In the genomic region with DNA sequence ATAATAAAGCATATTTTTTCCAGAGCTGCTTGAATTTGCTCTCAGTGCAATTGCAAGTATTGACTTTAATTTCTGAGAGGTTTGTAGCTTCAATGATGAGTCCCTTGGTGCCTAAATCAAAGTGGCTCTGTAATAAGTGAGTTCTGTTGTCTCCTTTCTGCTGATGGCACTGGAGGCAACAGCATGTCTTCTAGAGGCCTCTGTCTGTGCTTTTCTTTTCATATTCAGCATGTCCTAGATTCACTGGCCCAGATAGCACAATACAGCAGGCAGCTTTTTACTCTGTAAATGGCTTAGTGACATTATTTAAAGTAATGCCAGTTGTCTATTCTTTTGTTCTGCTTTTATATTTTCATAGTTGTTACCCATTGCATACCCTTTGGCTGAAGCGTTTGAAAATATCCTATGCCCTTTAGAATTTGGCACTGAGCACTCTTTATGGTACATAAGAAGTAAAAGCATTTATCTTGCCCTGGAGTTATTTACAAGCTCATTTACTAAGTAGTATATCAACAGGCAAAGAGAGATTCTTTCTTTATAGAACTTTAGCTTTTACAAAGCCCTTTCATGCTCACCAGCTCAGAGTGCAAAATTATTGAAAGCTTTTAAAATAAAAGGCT, we compare ENCODE assay signal across 2 cellular contexts.
TF ChIP-seq lines count a peak whose summit lies in the region.

No MANE protein-coding gene starts in this region.

TF ChIP-seq in SK-N-SH, 30 proteins besides CTCF, POLR2A, EP300 and RAD21 (continued from another document):
- TF ChIP-seq TEAD4 (IDR thresholded peaks at IDR 0.05; ENCODE audit: borderline replicate concordance, insufficient read depth) (no peak), RFX5 (IDR thresholded peaks at IDR 0.05; ENCODE audit: low read length) (no peak), FOXM1 (IDR thresholded peaks at IDR 0.05; ENCODE audit: low read depth) (no peak), NFIC (IDR thresholded peaks at IDR 0.05; ENCODE audit: borderline replicate concordance) (no peak), SMC3 (IDR thresholded peaks at IDR 0.05; ENCODE audit: low read depth, low read length) (no peak), YY1 (IDR thresholded peaks at IDR 0.05; ENCODE audit: low read depth) (no peak), JUND (IDR thresholded peaks at IDR 0.05) (no peak), NRF1 (IDR thresholded peaks at IDR 0.05; ENCODE audit: low read depth, low read length) (no peak), MXI1 (IDR thresholded peaks at IDR 0.05; ENCODE audit: low read depth, low read length) (no peak)
- TF ChIP-seq, protein P1, sequence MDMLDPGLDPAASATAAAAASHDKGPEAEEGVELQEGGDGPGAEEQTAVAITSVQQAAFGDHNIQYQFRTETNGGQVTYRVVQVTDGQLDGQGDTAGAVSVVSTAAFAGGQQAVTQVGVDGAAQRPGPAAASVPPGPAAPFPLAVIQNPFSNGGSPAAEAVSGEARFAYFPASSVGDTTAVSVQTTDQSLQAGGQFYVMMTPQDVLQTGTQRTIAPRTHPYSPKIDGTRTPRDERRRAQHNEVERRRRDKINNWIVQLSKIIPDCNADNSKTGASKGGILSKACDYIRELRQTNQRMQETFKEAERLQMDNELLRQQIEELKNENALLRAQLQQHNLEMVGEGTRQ (IDR thresholded peaks at IDR 0.05; ENCODE audit: borderline replicate concordance, low read depth, low read length), result no peak
- TF ChIP-seq, protein P2, sequence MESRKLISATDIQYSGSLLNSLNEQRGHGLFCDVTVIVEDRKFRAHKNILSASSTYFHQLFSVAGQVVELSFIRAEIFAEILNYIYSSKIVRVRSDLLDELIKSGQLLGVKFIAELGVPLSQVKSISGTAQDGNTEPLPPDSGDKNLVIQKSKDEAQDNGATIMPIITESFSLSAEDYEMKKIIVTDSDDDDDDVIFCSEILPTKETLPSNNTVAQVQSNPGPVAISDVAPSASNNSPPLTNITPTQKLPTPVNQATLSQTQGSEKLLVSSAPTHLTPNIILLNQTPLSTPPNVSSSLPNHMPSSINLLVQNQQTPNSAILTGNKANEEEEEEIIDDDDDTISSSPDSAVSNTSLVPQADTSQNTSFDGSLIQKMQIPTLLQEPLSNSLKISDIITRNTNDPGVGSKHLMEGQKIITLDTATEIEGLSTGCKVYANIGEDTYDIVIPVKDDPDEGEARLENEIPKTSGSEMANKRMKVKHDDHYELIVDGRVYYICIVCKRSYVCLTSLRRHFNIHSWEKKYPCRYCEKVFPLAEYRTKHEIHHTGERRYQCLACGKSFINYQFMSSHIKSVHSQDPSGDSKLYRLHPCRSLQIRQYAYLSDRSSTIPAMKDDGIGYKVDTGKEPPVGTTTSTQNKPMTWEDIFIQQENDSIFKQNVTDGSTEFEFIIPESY (IDR thresholded peaks at IDR 0.05; ENCODE audit: borderline replicate concordance, low read depth), result no peak
- TF ChIP-seq, protein P3, sequence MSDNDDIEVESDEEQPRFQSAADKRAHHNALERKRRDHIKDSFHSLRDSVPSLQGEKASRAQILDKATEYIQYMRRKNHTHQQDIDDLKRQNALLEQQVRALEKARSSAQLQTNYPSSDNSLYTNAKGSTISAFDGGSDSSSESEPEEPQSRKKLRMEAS (IDR thresholded peaks at IDR 0.05; ENCODE audit: low read depth), result no peak
- TF ChIP-seq, protein P4, sequence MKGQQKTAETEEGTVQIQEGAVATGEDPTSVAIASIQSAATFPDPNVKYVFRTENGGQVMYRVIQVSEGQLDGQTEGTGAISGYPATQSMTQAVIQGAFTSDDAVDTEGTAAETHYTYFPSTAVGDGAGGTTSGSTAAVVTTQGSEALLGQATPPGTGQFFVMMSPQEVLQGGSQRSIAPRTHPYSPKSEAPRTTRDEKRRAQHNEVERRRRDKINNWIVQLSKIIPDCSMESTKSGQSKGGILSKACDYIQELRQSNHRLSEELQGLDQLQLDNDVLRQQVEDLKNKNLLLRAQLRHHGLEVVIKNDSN (IDR thresholded peaks at IDR 0.05; ENCODE audit: borderline replicate concordance, low read depth), result no peak

TF ChIP-seq in SK-N-SH treated with all-trans-retinoic acid at 6 μM for 48 hours, 23 proteins besides CTCF, POLR2A, EP300 and RAD21 (continued from another document):
- TF ChIP-seq, protein P5, sequence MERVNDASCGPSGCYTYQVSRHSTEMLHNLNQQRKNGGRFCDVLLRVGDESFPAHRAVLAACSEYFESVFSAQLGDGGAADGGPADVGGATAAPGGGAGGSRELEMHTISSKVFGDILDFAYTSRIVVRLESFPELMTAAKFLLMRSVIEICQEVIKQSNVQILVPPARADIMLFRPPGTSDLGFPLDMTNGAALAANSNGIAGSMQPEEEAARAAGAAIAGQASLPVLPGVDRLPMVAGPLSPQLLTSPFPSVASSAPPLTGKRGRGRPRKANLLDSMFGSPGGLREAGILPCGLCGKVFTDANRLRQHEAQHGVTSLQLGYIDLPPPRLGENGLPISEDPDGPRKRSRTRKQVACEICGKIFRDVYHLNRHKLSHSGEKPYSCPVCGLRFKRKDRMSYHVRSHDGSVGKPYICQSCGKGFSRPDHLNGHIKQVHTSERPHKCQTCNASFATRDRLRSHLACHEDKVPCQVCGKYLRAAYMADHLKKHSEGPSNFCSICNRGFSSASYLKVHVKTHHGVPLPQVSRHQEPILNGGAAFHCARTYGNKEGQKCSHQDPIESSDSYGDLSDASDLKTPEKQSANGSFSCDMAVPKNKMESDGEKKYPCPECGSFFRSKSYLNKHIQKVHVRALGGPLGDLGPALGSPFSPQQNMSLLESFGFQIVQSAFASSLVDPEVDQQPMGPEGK (CRISPR knock-in tag; IDR thresholded peaks at IDR 0.05; ENCODE audit: borderline replicate concordance), result no peak
- TF ChIP-seq RARB (CRISPR knock-in tag; IDR thresholded peaks at IDR 0.05) (no peak), ARNTL (CRISPR knock-in tag; IDR thresholded peaks at IDR 0.05; ENCODE audit: borderline replicate concordance, low read depth) (no peak), TCF4 (CRISPR knock-in tag; IDR thresholded peaks at IDR 0.05; ENCODE audit: borderline replicate concordance) (no peak), ZFP3 (CRISPR knock-in tag; IDR thresholded peaks at IDR 0.05) (no peak), ISL1 (CRISPR knock-in tag; IDR thresholded peaks at IDR 0.05) (no peak)
- TF ChIP-seq, protein P6, sequence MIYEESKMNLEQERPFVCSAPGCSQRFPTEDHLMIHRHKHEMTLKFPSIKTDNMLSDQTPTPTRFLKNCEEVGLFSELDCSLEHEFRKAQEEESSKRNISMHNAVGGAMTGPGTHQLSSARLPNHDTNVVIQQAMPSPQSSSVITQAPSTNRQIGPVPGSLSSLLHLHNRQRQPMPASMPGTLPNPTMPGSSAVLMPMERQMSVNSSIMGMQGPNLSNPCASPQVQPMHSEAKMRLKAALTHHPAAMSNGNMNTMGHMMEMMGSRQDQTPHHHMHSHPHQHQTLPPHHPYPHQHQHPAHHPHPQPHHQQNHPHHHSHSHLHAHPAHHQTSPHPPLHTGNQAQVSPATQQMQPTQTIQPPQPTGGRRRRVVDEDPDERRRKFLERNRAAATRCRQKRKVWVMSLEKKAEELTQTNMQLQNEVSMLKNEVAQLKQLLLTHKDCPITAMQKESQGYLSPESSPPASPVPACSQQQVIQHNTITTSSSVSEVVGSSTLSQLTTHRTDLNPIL (CRISPR knock-in tag; IDR thresholded peaks at IDR 0.05; ENCODE audit: low read depth), result no peak
- TF ChIP-seq, protein P7, sequence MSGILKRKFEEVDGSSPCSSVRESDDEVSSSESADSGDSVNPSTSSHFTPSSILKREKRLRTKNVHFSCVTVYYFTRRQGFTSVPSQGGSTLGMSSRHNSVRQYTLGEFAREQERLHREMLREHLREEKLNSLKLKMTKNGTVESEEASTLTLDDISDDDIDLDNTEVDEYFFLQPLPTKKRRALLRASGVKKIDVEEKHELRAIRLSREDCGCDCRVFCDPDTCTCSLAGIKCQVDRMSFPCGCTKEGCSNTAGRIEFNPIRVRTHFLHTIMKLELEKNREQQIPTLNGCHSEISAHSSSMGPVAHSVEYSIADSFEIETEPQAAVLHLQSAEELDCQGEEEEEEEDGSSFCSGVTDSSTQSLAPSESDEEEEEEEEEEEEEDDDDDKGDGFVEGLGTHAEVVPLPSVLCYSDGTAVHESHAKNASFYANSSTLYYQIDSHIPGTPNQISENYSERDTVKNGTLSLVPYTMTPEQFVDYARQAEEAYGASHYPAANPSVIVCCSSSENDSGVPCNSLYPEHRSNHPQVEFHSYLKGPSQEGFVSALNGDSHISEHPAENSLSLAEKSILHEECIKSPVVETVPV (CRISPR knock-in tag; IDR thresholded peaks at IDR 0.05), result no peak
